Comparison of ENCODE assay signal across 1 cellular context in the genomic region with DNA sequence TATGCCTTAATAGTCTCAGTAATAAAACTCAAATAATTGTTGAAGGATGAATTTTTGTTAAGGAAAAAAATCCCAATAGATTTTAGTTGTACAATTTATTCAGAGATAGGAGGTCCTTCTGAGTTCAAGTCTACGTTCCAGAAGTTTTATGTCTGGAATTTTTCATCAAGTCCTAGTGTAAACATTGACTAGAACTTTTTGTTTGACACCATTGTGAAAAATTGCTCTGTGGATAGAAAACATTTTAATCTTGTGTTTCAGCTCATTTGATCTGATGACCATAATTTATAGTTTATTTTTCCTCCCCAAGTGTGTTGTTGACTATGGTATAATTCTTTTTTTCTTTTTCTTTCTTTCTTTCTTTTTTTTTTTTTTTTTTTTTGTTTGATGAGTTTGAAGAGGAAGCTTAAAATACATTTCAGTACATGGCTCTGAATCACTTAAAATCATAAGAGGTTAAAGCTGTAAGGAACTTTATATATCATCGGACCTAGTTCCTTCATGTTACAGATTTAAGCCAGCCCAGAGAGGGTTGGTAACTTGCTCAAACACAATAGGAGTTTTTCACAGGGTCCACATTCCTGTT.
TF ChIP-seq lines count a peak whose summit lies in the region.

No MANE protein-coding gene starts in this region.

TF ChIP-seq in IMR-90, 13 proteins besides CTCF, POLR2A, EP300 and RAD21:
- TF ChIP-seq BHLHE40 (IDR thresholded peaks at IDR 0.05; ENCODE audit: low read depth, low read length): no peak
- no peak for TF ChIP-seq RCOR1 (IDR thresholded peaks at IDR 0.05; ENCODE audit: insufficient replicate concordance, low read length)
- no peak for TF ChIP-seq RFX5 (IDR thresholded peaks at IDR 0.05; ENCODE audit: low read depth, low read length)
- TF ChIP-seq FOS (IDR thresholded peaks at IDR 0.05; ENCODE audit: low read depth, low read length): no peak
- TF ChIP-seq USF2 (IDR thresholded peaks at IDR 0.05; ENCODE audit: low read depth, low read length): no peak
- no peak for TF ChIP-seq MAFK (IDR thresholded peaks at IDR 0.05; ENCODE audit: low read depth, low read length)
- TF ChIP-seq CEBPB (IDR thresholded peaks at IDR 0.05; ENCODE audit: low read depth, low read length): no peak
- no peak for TF ChIP-seq SMC3 (IDR thresholded peaks at IDR 0.05; ENCODE audit: low read depth, low read length)
- TF ChIP-seq MAZ (IDR thresholded peaks at IDR 0.05; ENCODE audit: borderline replicate concordance, low read depth, low read length): no peak
- no peak for TF ChIP-seq MXI1 (IDR thresholded peaks at IDR 0.05; ENCODE audit: borderline replicate concordance, low read depth, low read length)
- TF ChIP-seq CHD1 (IDR thresholded peaks at IDR 0.05; ENCODE audit: low read depth, low read length): no peak
- no peak for TF ChIP-seq NFE2L2 (IDR thresholded peaks at IDR 0.05; ENCODE audit: low read depth, low read length)
- TF ChIP-seq, protein P1, sequence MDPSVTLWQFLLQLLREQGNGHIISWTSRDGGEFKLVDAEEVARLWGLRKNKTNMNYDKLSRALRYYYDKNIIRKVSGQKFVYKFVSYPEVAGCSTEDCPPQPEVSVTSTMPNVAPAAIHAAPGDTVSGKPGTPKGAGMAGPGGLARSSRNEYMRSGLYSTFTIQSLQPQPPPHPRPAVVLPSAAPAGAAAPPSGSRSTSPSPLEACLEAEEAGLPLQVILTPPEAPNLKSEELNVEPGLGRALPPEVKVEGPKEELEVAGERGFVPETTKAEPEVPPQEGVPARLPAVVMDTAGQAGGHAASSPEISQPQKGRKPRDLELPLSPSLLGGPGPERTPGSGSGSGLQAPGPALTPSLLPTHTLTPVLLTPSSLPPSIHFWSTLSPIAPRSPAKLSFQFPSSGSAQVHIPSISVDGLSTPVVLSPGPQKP (IDR thresholded peaks at IDR 0.05; ENCODE audit: borderline replicate concordance, low read depth, low read length): no peak
